ENCODE assay signal across 1 cellular context in genomic region chr12:157644-158043, GRCh38.
TF ChIP-seq lines count a peak whose summit lies in the region.

No MANE protein-coding gene starts in this region.

TF ChIP-seq in H1, 55 proteins besides CTCF, POLR2A, EP300 and RAD21:
- TF ChIP-seq BCL11A (IDR thresholded peaks at IDR 0.05; ENCODE audit: low read depth in 2 of 2, low read length in 2 of 2) = no peak
- no peak for TF ChIP-seq E2F6 (IDR thresholded peaks at IDR 0.05)
- no peak for TF ChIP-seq BRCA1 (IDR thresholded peaks at IDR 0.05; ENCODE audit: low read depth, low read length)
- TF ChIP-seq HDAC6 (IDR thresholded peaks at IDR 0.05; ENCODE audit: low read depth, low read length) = no peak
- TF ChIP-seq SRF (IDR thresholded peaks at IDR 0.05; ENCODE audit: low read depth, low read length) = no peak
- TF ChIP-seq CREB1 (IDR thresholded peaks at IDR 0.05) = no peak
- no peak for TF ChIP-seq SP2 (IDR thresholded peaks at IDR 0.05; ENCODE audit: low read length)
- no peak for TF ChIP-seq SIRT6 (IDR thresholded peaks at IDR 0.05; ENCODE audit: low read length)
